In the genomic region with DNA sequence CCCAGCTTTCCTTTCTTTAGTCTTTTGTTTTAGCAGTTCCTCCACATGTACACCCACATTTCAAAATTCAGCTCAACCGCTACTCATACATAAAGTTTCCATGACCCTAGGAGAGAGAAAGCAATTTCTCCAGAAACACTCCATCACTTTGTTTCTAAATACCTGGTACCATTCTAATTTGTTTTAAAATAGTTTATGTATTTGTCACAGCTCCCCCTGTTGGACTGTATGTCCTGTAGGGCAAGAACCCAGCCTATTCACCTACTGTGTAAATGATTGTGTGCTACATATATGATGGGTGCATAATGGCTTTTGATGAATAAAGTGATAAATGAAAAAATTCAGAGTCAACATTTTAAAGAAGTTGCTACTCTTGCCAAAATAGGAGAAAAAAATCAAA, we compare ENCODE assay signal across 17 cellular contexts.
"Had no signal": no experiment of that assay in that cellular context is flagged by ENCODE, and none has a peak within 500 bp of the region (broad histone marks: within the 10 kb centered on the region; RNA-seq: fewer than 3 reads in every experiment).

No MANE protein-coding gene starts in this region.

- H3K27me3 ChIP-seq: tibial artery, uterus had no signal

- H3K4me1 ChIP-seq: tibial artery, uterus had no signal

- ATAC-seq: activated CD8-positive, alpha-beta memory T cell treated with anti-CD3 and anti-CD28 coated beads, Interleukin-2, amount 10 ng/mL, durations not matched to agents 7 days and 5 days; mucosa of descending colon; naive thymus-derived CD8-positive, alpha-beta T cell; right cardiac atrium; stimulated activated memory B cell treated with anti-CD40 and anti-IgM and Interleukin-4, amounts not matched to agents 10 μg/mL and 1 μg/mL and 100 μg/mL, for 72 hours had no signal

- H3K36me3 ChIP-seq: tibial artery, uterus had no signal

- H3K4me3 ChIP-seq: lung, mucosa of descending colon, tibial artery, uterus had no signal

- H3K9me3 ChIP-seq: mucosa of descending colon, tibial artery, uterus had no signal

- DNase-seq: activated CD4-positive, alpha-beta T cell treated with anti-CD3 and anti-CD28 coated beads, Interleukin-2, amount 50 U/mL, for 4 hours; activated CD4-positive, CD25-positive, alpha-beta regulatory T cell treated with anti-CD3 and anti-CD28 coated beads, Interleukin-2, amount 50 U/mL, for 72 hours; activated CD8-positive, alpha-beta memory T cell treated with anti-CD3 and anti-CD28 coated beads, Interleukin-2, amount 10 ng/mL, durations not matched to agents 7 days and 5 days; activated effector memory CD4-positive, alpha-beta T cell treated with Interleukin-2 at 50 U/mL for 16 hours; activated T-cell treated with anti-CD3 and anti-CD28 coated beads, Interleukin-2, amount 50 U/mL, for 24 hours; amniotic stem cell; effector memory CD4-positive, alpha-beta T cell; immature natural killer cell; mucosa of descending colon; naive thymus-derived CD8-positive, alpha-beta T cell; occipital lobe; right cardiac atrium; small intestine; tibial artery; uterus had no signal
